ENCODE assay signal across 12 cellular contexts in the genomic region with DNA sequence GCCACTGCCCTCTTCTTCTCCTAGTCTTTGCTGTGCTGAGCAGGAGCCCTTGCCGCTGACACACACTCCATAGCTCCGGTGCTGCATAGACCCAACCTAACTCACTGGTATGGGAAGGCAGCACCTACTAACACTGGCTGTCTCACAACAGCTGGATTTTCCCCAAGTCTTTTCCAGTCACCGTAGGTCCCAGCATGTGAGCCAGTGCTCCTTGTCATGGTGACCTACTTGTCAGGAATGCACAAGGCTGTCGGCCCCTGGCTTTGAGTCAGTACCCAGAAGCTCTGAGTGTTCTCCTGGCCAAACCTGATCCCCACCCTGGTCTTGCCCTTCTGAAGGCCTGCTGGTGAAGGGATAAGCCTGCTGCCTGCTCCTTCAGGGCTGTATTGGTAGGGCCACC. TPM values are rescaled to one million over a fixed set of nuclear protein-coding genes. Genes with fewer than 3 reads are reported as not detected.
DNase-seq lines count a peak whose midpoint lies in the region; ATAC-seq and TF ChIP-seq lines count a peak whose summit lies in the region.
"Had no signal": no experiment of that assay in that cellular context is flagged by ENCODE, and none has a peak within 500 bp of the region (broad histone marks: within the 10 kb centered on the region; RNA-seq: fewer than 3 reads in every experiment).

No MANE protein-coding gene starts in this region.

- H3K27me3 ChIP-seq in ascending aorta = no peaks in the 10 kb centered on the region
- H3K27me3 ChIP-seq in spleen (replicated peaks in 1 of 7) = no peaks in the 10 kb centered on the region

- peak; percentile 73 for ATAC-seq in left ventricle myocardium superior
- ATAC-seq: activated CD8-positive, alpha-beta memory T cell treated with anti-CD3 and anti-CD28 coated beads, Interleukin-2, amount 10 ng/mL, durations not matched to agents 7 days and 5 days; mucosa of descending colon had no signal

- H3K27ac ChIP-seq in ascending aorta (peak overlapping the region; percentile 67 to 72), spleen (no peak overlapping the region)

- DNase-seq in HK-2 (ENCODE audit: unreplicated experiment) (peak; percentile 49), ascending aorta (ENCODE audit: low spot score in 2 of 2) (peak; percentile 79 to 95), left ventricle myocardium superior (peak; percentile 65), spleen (peak; percentile 56), NCI-H2081 (lab: John Stamatoyannopoulos, UW) (no peak), HuH-7 (ENCODE audit: low spot score) (no peak), GOT3 (lab: John Stamatoyannopoulos, UW) (no peak)
- DNase-seq in activated CD4-positive, CD25-positive, alpha-beta regulatory T cell treated with anti-CD3 and anti-CD28 coated beads, Interleukin-2, amount 50 U/mL, for 72 hours = no peak
- DNase-seq: activated CD8-positive, alpha-beta memory T cell treated with anti-CD3 and anti-CD28 coated beads, Interleukin-2, amount 10 ng/mL, durations not matched to agents 7 days and 5 days; CD4-positive, CD25-positive, alpha-beta regulatory T cell; effector CD8-positive, alpha-beta T cell; mucosa of descending colon had no signal

- H3K9me3 ChIP-seq in ascending aorta (peaks cover 4 to 26% of the 10 kb centered on the region in 2 donors), spleen (peaks cover 0 to 21% (median 13%) of the 10 kb centered on the region in 8 donors)

- intact Hi-C loops in ascending aorta (cut with DNase I) = loop anchor here (2.0 kb wide), 2 partner anchors 16 to 34 kb away; no protein-coding TSS in a partner anchor
- intact Hi-C loops in left ventricle myocardium superior (cut with micrococcal nuclease) = no loop called here
- intact Hi-C loops in spleen (cut with DNase I; ENCODE audit: low total_unique reads) = no loop called here

- no peak overlapping the region for H3K4me3 ChIP-seq in ascending aorta
- H3K4me3 ChIP-seq in spleen = no peak overlapping the region
- H3K4me3 ChIP-seq: mucosa of descending colon had no signal

- TF ChIP-seq POLR2A in spleen (IDR thresholded peaks at IDR 0.05) = no peak

- H3K4me1 ChIP-seq in ascending aorta (peaks cover 6 to 23% of the 10 kb centered on the region in 2 donors), spleen (peaks cover 0 to 9% (median 0%) of the 10 kb centered on the region in 6 donors)

- peaks cover 6% of the 10 kb centered on the region in 2 donors for H3K36me3 ChIP-seq in ascending aorta
- no peaks in the 10 kb centered on the region for H3K36me3 ChIP-seq in spleen

- peak in 1 of 3 experiments; percentile 9 for TF ChIP-seq CTCF in ascending aorta (IDR thresholded peaks at IDR 0.05)
- TF ChIP-seq CTCF in spleen (IDR thresholded peaks at IDR 0.05 in 8 of 11, conservative IDR thresholded peaks at IDR 0.05 in 3 of 11) = no peak

- 66 to 91% (median 87%) methylated on average over 4 of the region's 4 CpGs for WGBS in spleen, 5 donors

RNA-seq across cellular contexts. Expression of gene AMOTL2, which starts 25.7 kb away (rescaled TPM):
- total RNA-seq in ascending aorta (156 TPM), left ventricle myocardium superior (53.9 TPM), spleen (10 to 100 TPM; 27.5 to 83.4 (median 53.1) TPM)
- polyA plus RNA-seq in spleen = 10 to 100 TPM in 1 of 3 donors, 1 to 10 TPM in 2; 3.8 to 15.7 (median 6.0) TPM
- total RNA-seq: activated CD8-positive, alpha-beta memory T cell treated with anti-CD3 and anti-CD28 coated beads, Interleukin-2, amount 10 ng/mL, durations not matched to agents 7 days and 5 days; CD4-positive, CD25-positive, alpha-beta regulatory T cell had no signal
- polyA plus RNA-seq: CD4-positive, CD25-positive, alpha-beta regulatory T cell had no signal

Comparison
In these comparisons a context has a peak if more than half of its experiments do, and no peak if none do; other contexts are left out.
1. DNase-seq: peak in HK-2 (single experiment), ascending aorta (2 of 2), left ventricle myocardium superior (single experiment) and spleen (single experiment); none in NCI-H2081 (0 of 2), activated CD4-positive, CD25-positive, alpha-beta regulatory T cell treated with anti-CD3 and anti-CD28 coated beads, Interleukin-2, amount 50 U/mL, for 72 hours (single experiment), HuH-7 (single experiment) and GOT3 (single experiment).
2. H3K27ac ChIP-seq: peak in ascending aorta (2 of 2); none in spleen (0 of 8).